In genomic region chr21:29640233-29640554, GRCh38 we compare ENCODE assay signal across 12 cellular contexts.
A peak's percentile ranks its signal among the peaks of the same experiment; 100 is the strongest.
DNase-seq lines count a peak whose midpoint lies in the region; ATAC-seq and TF ChIP-seq lines count a peak whose summit lies in the region.
"Had no signal": no experiment of that assay in that cellular context is flagged by ENCODE, and none has a peak within 500 bp of the region (broad histone marks: within the 10 kb centered on the region; RNA-seq: fewer than 3 reads in every experiment).

No MANE protein-coding gene starts in this region.

- peak overlapping the region; percentile 76 for H3K4me2 ChIP-seq in OCI-LY3 (ENCODE audit: low read length)

- no peaks in the 10 kb centered on the region for H3K79me2 ChIP-seq in OCI-LY3 (ENCODE audit: low read length)

- in situ Hi-C loops in G401 (cut with HindIII; ENCODE audit: low sequenced_read_pairs), result no loop called here

- TF ChIP-seq CTCF in OCI-LY3 (IDR thresholded peaks at IDR 0.05; ENCODE audit: low read depth, low read length), result no peak

- H3K27ac ChIP-seq in OCI-LY3 (ENCODE audit: low read length), result peak overlapping the region; percentile 94
- H3K27ac ChIP-seq: adrenal gland, tibial nerve had no signal

- peak overlapping the region; percentile 54; the same call in 1 of the 2 replicates for H3K9ac ChIP-seq in OCI-LY3 (ENCODE audit: low read length)

- ATAC-seq in GM19452 (IDR thresholded peaks at IDR 0.05; ENCODE audit: unreplicated experiment) (peak; percentile 56), HG02981 (IDR thresholded peaks at IDR 0.05; ENCODE audit: unreplicated experiment) (peak; percentile 36)

- H2AFZ ChIP-seq in OCI-LY3 (ENCODE audit: low read depth, low read length), result no peak overlapping the region

- peak overlapping the region; percentile 25; the same call in 1 of the 2 replicates for H3K4me3 ChIP-seq in OCI-LY3 (ENCODE audit: low read length)
- H3K4me3 ChIP-seq: adrenal gland, tibial nerve had no signal

- H3K4me1 ChIP-seq in OCI-LY3 (ENCODE audit: low read length), result peaks cover 42% of the 10 kb centered on the region
- H3K4me1 ChIP-seq: adrenal gland, tibial nerve had no signal

- DNase-seq in G401 (ENCODE audit: low spot score), result peak; percentile 75
- DNase-seq in OCI-M2 (lab: John Stamatoyannopoulos, UW; ENCODE audit: unreplicated experiment), result no peak
- no peak for DNase-seq in NCI-H2029 (lab: John Stamatoyannopoulos, UW)
- DNase-seq in NCI-H1105 (lab: John Stamatoyannopoulos, UW), result no peak
- no peak for DNase-seq in GM19240 (ENCODE audit: insufficient read length, low spot score)
- DNase-seq: adrenal gland, mesendoderm, NCI-H226 had no signal

- H3K27me3 ChIP-seq in OCI-LY3 (ENCODE audit: low read depth, low read length), result no peaks in the 10 kb centered on the region
- H3K27me3 ChIP-seq: adrenal gland, tibial nerve had no signal

- H4K20me1 ChIP-seq in OCI-LY3 (ENCODE audit: insufficient read depth, low read length), result no peaks in the 10 kb centered on the region

- H3K9me3 ChIP-seq in OCI-LY3 (ENCODE audit: insufficient read depth, low read length), result peaks cover 18% of the 10 kb centered on the region; the same call in 1 of the 2 replicates
- H3K9me3 ChIP-seq: adrenal gland, tibial nerve had no signal

- peaks cover 45% of the 10 kb centered on the region for H3K36me3 ChIP-seq in OCI-LY3 (replicated peaks; ENCODE audit: low read depth, low read length)
- H3K36me3 ChIP-seq: adrenal gland, tibial nerve had no signal
